Comparison of ENCODE assay signal across 22 cellular contexts in the genomic region with DNA sequence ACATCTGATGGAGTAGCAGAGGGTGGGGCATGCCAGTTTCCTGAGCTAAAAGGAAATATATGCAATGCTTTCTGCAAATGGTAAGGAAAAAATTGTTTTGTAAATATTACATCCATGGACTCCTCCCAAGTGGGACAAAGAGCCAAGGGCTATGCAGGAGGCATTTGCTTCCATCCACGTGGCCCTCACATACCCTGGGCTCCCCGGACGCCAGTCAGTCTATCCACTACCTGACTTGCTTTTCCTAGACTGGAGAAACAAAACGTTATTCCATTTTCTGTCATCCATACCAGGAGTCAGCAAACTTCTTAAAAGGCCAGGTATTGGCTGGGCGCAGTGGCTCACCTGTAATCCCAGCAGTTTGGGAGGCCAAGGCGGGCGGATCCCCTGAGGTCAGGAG. TPM values are rescaled to one million over a fixed set of nuclear protein-coding genes. Genes with fewer than 3 reads are reported as not detected.
DNase-seq lines count a peak whose midpoint lies in the region; ATAC-seq and TF ChIP-seq lines count a peak whose summit lies in the region.
"Had no signal": no experiment of that assay in that cellular context is flagged by ENCODE, and none has a peak within 500 bp of the region (broad histone marks: within the 10 kb centered on the region; RNA-seq: fewer than 3 reads in every experiment).

No MANE protein-coding gene starts in this region.

- intact Hi-C loops in mucosa of descending colon (cut with DNase I, micrococcal nuclease), result no loop called here

- H3K4me3 ChIP-seq in coronary artery, result no peak overlapping the region
- no peak overlapping the region for H3K4me3 ChIP-seq in mucosa of descending colon
- H3K4me3 ChIP-seq: A549, BLaER1, GM12878 had no signal

- ATAC-seq in mucosa of descending colon, result peak; percentile 18
- ATAC-seq: A549, GM12878 had no signal

- TF ChIP-seq CTCF in coronary artery (IDR thresholded peaks at IDR 0.05) (no peak), mucosa of descending colon (IDR thresholded peaks at IDR 0.05) (no peak)

- no peaks in the 10 kb centered on the region for H3K4me1 ChIP-seq in mucosa of descending colon (ENCODE audit: low read depth)
- H3K4me1 ChIP-seq: A549, BLaER1 had no signal

- DNase-seq in coronary artery (ENCODE audit: low spot score) (peak; percentile 49), islet precursor cell (peak; percentile 23), mucosa of descending colon (no peak), NCI-H2227 treated with DMSO at 0.1 percent for 48 hours (lab: John Stamatoyannopoulos, UW) (no peak)
- DNase-seq in activated CD8-positive, alpha-beta memory T cell treated with anti-CD3 and anti-CD28 coated beads, Interleukin-2, amount 50 U/mL, for 4 hours, result no peak
- DNase-seq: BE2C; C1 segment of cervical spinal cord; CD4-positive, alpha-beta memory T cell; CD4-positive, CD25-positive, alpha-beta regulatory T cell; CD8-positive, alpha-beta memory T cell; COR-L47; DMS 273 treated with DMSO at 0.1 percent for 48 hours; DMS153; DMS53; DMS79; DND-41; EL; GDM1 had no signal

- no peak overlapping the region for H3K27ac ChIP-seq in coronary artery
- H3K27ac ChIP-seq: 22Rv1, A549, BLaER1 had no signal

- no peaks in the 10 kb centered on the region for H3K9me3 ChIP-seq in mucosa of descending colon
- H3K9me3 ChIP-seq: A549, BE2C, BLaER1 had no signal

- H3K36me3 ChIP-seq in mucosa of descending colon (ENCODE audit: low read depth), result no peaks in the 10 kb centered on the region

RNA-seq across cellular contexts. Expression of a gene that starts 59.8 kb away (rescaled TPM):
- total RNA-seq in mucosa of descending colon, result 100 to 1,000 TPM in 1 of 3 donors, 10 to 100 TPM in 2; 42.5 to 130 (median 47.4) TPM

Comparison
In these comparisons a context has a peak if more than half of its experiments do, and no peak if none do; other contexts are left out.
1. DNase-seq: peak in coronary artery (single experiment) and islet precursor cell (single experiment); none in mucosa of descending colon (0 of 3), activated CD8-positive, alpha-beta memory T cell treated with anti-CD3 and anti-CD28 coated beads, Interleukin-2, amount 50 U/mL, for 4 hours (single experiment) and NCI-H2227 treated with DMSO at 0.1 percent for 48 hours (single experiment).